ENCODE assay signal across 8 cellular contexts in genomic region chr18:21179590-21180220, GRCh38.
DNase-seq lines count a peak whose midpoint lies in the region; ATAC-seq and TF ChIP-seq lines count a peak whose summit lies in the region.

No MANE protein-coding gene starts in this region.

- TF ChIP-seq CTCF in AG09319 (IDR thresholded peaks at IDR 0.05; ENCODE audit: low read depth, low read length) (peak; percentile 79), endodermal cell (conservative IDR thresholded peaks at IDR 0.05) (peak; percentile 90), thyroid gland (IDR thresholded peaks at IDR 0.05) (peak; percentile 34 to 71 (median 66))

- H3K4me3 ChIP-seq in endodermal cell (ENCODE audit: low read length) = no peak overlapping the region
- no peak overlapping the region for H3K4me3 ChIP-seq in thyroid gland (replicated peaks in 1 of 3)

- no peak overlapping the region for H3K4me3 Mint-ChIP-seq in endodermal cell

- H3K4me1 ChIP-seq in endodermal cell (ENCODE audit: control insufficient read depth, insufficient read depth, low read length) = no peaks in the 10 kb centered on the region
- no peaks in the 10 kb centered on the region for H3K4me1 ChIP-seq in thyroid gland

- peak; percentile 41 for DNase-seq in AG09319 (ENCODE audit: extremely low read depth, low read depth)
- DNase-seq in NCI-H226 = peak; percentile 30
- DNase-seq in activated CD4-positive, CD25-positive, alpha-beta regulatory T cell treated with anti-CD3 and anti-CD28 coated beads, Interleukin-2, amount 50 U/mL, for 72 hours = peak; percentile 37
- peak; percentile 79 for DNase-seq in endodermal cell
- DNase-seq in middle frontal gyrus (ENCODE audit: extremely low spot score, low spot score) = peak; percentile 40
- DNase-seq in thyroid gland = peak; percentile 34 to 52

- 38 to 55% methylated on average over 5 to 7 of the region's 7 CpGs for WGBS in endodermal cell (ENCODE audit: insufficient coverage in 1 of 2, insufficient read length in 1 of 2), 2 experiments
- 37% methylated on average over 7 of the region's 7 CpGs for WGBS in thyroid gland, 2 donors

- intact Hi-C loops in thyroid gland (cut with DNase I) = no loop called here

- peaks cover 13% of the 10 kb centered on the region for H3K27me3 Mint-ChIP-seq in endodermal cell (ENCODE audit: insufficient read depth)

- no peak for TF ChIP-seq POLR2A in thyroid gland (IDR thresholded peaks at IDR 0.05)

- H3K27ac ChIP-seq in endodermal cell (ENCODE audit: low read depth, low read length) (no peak overlapping the region), thyroid gland (no peak overlapping the region)

- H3K27me3 ChIP-seq in endodermal cell (ENCODE audit: control insufficient read depth, insufficient read depth, low read length, poor library complexity, severe bottlenecking) (no peaks in the 10 kb centered on the region), thyroid gland (no peaks in the 10 kb centered on the region)

- no peak overlapping the region for H3K27ac Mint-ChIP-seq in endodermal cell

- no peaks in the 10 kb centered on the region for H3K36me3 ChIP-seq in endodermal cell (ENCODE audit: control insufficient read depth, insufficient read depth, low read length)
- no peaks in the 10 kb centered on the region for H3K36me3 ChIP-seq in thyroid gland

- ATAC-seq in GM18511 (IDR thresholded peaks at IDR 0.05; ENCODE audit: unreplicated experiment) (peak; percentile 77), HG03159 (IDR thresholded peaks at IDR 0.05; ENCODE audit: unreplicated experiment) (peak; percentile 79)

- no peak overlapping the region for H3K9ac ChIP-seq in endodermal cell (ENCODE audit: extremely low read depth, low read length, poor library complexity, severe bottlenecking)

- H3K9me3 ChIP-seq in endodermal cell (ENCODE audit: control insufficient read depth, low read length) (no peaks in the 10 kb centered on the region), thyroid gland (no peaks in the 10 kb centered on the region)

- H3K4me1 Mint-ChIP-seq in endodermal cell = no peaks in the 10 kb centered on the region

- no peaks in the 10 kb centered on the region for H3K36me3 Mint-ChIP-seq in endodermal cell (ENCODE audit: low read depth)

- no peaks in the 10 kb centered on the region for H3K9me3 Mint-ChIP-seq in endodermal cell
